15 cellular contexts compared by ENCODE assay signal in genomic region chr12:131747276-131747675, GRCh38.
"Had no signal": no experiment of that assay in that cellular context is flagged by ENCODE, and none has a peak within 500 bp of the region (broad histone marks: within the 10 kb centered on the region; RNA-seq: fewer than 3 reads in every experiment).

No MANE protein-coding gene starts in this region.

- ATAC-seq: activated T-cell treated with anti-CD3 and anti-CD28 coated beads, Interleukin-2, amount 50 U/mL, for 4 hours; left colon; T-helper 17 cell had no signal

- H3K27ac Mint-ChIP-seq: activated B cell treated with CpG ODN at 0.5 μM for 24 hours; activated CD4-positive, alpha-beta T cell treated with anti-CD3 and anti-CD28 coated beads, Interleukin-2, amount 10 ng/mL, durations not matched to agents 24 days and 14 days; T-helper 17 cell had no signal

- H3K4me3 Mint-ChIP-seq: activated B cell treated with CpG ODN at 0.5 μM for 24 hours; activated CD4-positive, alpha-beta T cell treated with anti-CD3 and anti-CD28 coated beads, Interleukin-2, amount 10 ng/mL, durations not matched to agents 24 days and 14 days; activated T-cell treated with anti-CD3 and anti-CD28 coated beads, Interleukin-2, amount 50 U/mL, for 4 hours; immature natural killer cell; neural crest cell; T-helper 17 cell had no signal

- H3K27me3 Mint-ChIP-seq: activated B cell treated with CpG ODN at 0.5 μM for 24 hours; activated CD4-positive, alpha-beta T cell treated with anti-CD3 and anti-CD28 coated beads, Interleukin-2, amount 10 ng/mL, durations not matched to agents 24 days and 14 days; T-helper 17 cell had no signal

- H3K9me3 ChIP-seq: vagina had no signal

- H3K4me1 ChIP-seq: parathyroid adenoma, tibial artery, vagina had no signal

- DNase-seq: activated B cell treated with CpG ODN at 0.5 μM for 24 hours; activated CD4-positive, alpha-beta T cell treated with anti-CD3 and anti-CD28 coated beads, Interleukin-2, amount 10 ng/mL, durations not matched to agents 24 days and 14 days; activated gamma-delta T cell treated with Interleukin-2 at 50 U/mL for 16 hours; activated T-cell treated with anti-CD3 and anti-CD28 coated beads, Interleukin-2, amount 50 U/mL, for 4 hours; effector CD4-positive, alpha-beta T cell; immature natural killer cell; left colon; stimulated activated CD4-positive, alpha-beta T cell treated with anti-CD3 and anti-CD28 coated beads, Interleukin-15, amount 100 ng/mL, for 24 hours; stimulated activated CD4-positive, alpha-beta T cell treated with anti-CD3 and anti-CD28 coated beads, Interleukin-4, amount 100 ng/mL, for 4 hours; T-helper 17 cell; tibial artery had no signal

- H3K9ac ChIP-seq: parathyroid adenoma had no signal

- H3K27me3 ChIP-seq: tibial artery, vagina had no signal

- H3K4me3 ChIP-seq: coronary artery, tibial artery, vagina had no signal

- H3K4me1 Mint-ChIP-seq: activated B cell treated with CpG ODN at 0.5 μM for 24 hours; activated CD4-positive, alpha-beta T cell treated with anti-CD3 and anti-CD28 coated beads, Interleukin-2, amount 10 ng/mL, durations not matched to agents 24 days and 14 days had no signal

- H2AFZ ChIP-seq: parathyroid adenoma had no signal

- H3K27ac ChIP-seq: coronary artery, parathyroid adenoma, tibial artery, vagina had no signal
